ENCODE assay signal across 8 cellular contexts in genomic region chr13:48043789-48044503, GRCh38. TPM values are rescaled to one million over a fixed set of nuclear protein-coding genes. Genes with fewer than 3 reads are reported as not detected.
DNase-seq lines count a peak whose midpoint lies in the region; ATAC-seq and TF ChIP-seq lines count a peak whose summit lies in the region.

No MANE protein-coding gene starts in this region.

- H3K4me1 Mint-ChIP-seq in natural killer cell treated with Interleukin-12 subunit alpha and Interleukin-12 subunit beta and Interleukin-15 and Interleukin-18, amount 100 ng/mL, for 72 hours (ENCODE audit: low read depth in 2 of 2), result peaks cover 16 to 27% of the 10 kb centered on the region in 2 donors
- peaks cover 4 to 8% of the 10 kb centered on the region in 2 donors for H3K4me1 Mint-ChIP-seq in natural killer cell
- peaks cover 32% of the 10 kb centered on the region for H3K4me1 Mint-ChIP-seq in T-helper 2 cell treated with Interferon-gamma antibody and Interleukin-4, amounts not matched to agents 5 μg/mL and 100 μg/mL, for 36 hours (ENCODE audit: low read depth)

- H3K4me3 Mint-ChIP-seq in natural killer cell treated with Interleukin-12 subunit alpha and Interleukin-12 subunit beta and Interleukin-15 and Interleukin-18, amount 100 ng/mL, for 72 hours, result peak overlapping the region; percentile 71
- no peak overlapping the region for H3K4me3 Mint-ChIP-seq in natural killer cell
- peak overlapping the region; percentile 73 for H3K4me3 Mint-ChIP-seq in T-helper 2 cell treated with Interferon-gamma antibody and Interleukin-4, amounts not matched to agents 5 μg/mL and 100 μg/mL, for 36 hours

- no peaks in the 10 kb centered on the region for H3K9me3 Mint-ChIP-seq in natural killer cell treated with Interleukin-12 subunit alpha and Interleukin-12 subunit beta and Interleukin-15 and Interleukin-18, amount 100 ng/mL, for 72 hours
- H3K9me3 Mint-ChIP-seq in natural killer cell, result no peaks in the 10 kb centered on the region
- no peaks in the 10 kb centered on the region for H3K9me3 Mint-ChIP-seq in T-helper 2 cell treated with Interferon-gamma antibody and Interleukin-4, amounts not matched to agents 5 μg/mL and 100 μg/mL, for 36 hours

- H3K27ac ChIP-seq in transverse colon (peak overlapping the region; percentile 55 to 73 (median 64)), vagina (no peak overlapping the region)

- H3K27me3 Mint-ChIP-seq in natural killer cell treated with Interleukin-12 subunit alpha and Interleukin-12 subunit beta and Interleukin-15 and Interleukin-18, amount 100 ng/mL, for 72 hours, result no peaks in the 10 kb centered on the region
- H3K27me3 Mint-ChIP-seq in natural killer cell (ENCODE audit: low read depth in 2 of 2), result no peaks in the 10 kb centered on the region
- no peaks in the 10 kb centered on the region for H3K27me3 Mint-ChIP-seq in T-helper 2 cell treated with Interferon-gamma antibody and Interleukin-4, amounts not matched to agents 5 μg/mL and 100 μg/mL, for 36 hours (ENCODE audit: low read depth)

- peaks cover 14% of the 10 kb centered on the region for H3K36me3 Mint-ChIP-seq in natural killer cell treated with Interleukin-12 subunit alpha and Interleukin-12 subunit beta and Interleukin-15 and Interleukin-18, amount 100 ng/mL, for 72 hours
- no peaks in the 10 kb centered on the region for H3K36me3 Mint-ChIP-seq in natural killer cell
- peaks cover 48% of the 10 kb centered on the region for H3K36me3 Mint-ChIP-seq in T-helper 2 cell treated with Interferon-gamma antibody and Interleukin-4, amounts not matched to agents 5 μg/mL and 100 μg/mL, for 36 hours (ENCODE audit: low read depth)

- TF ChIP-seq POLR2A in transverse colon (IDR thresholded peaks at IDR 0.05) (no peak), vagina (IDR thresholded peaks at IDR 0.05) (no peak), erythroblast (IDR thresholded peaks at IDR 0.05; ENCODE audit: low read length) (no peak)

- DNase-seq in natural killer cell treated with Interleukin-12 subunit alpha and Interleukin-12 subunit beta and Interleukin-15 and Interleukin-18, amount 100 ng/mL, for 72 hours (ENCODE audit: low spot score), result no peak
- DNase-seq in natural killer cell (no peak), fibroblast of peridontal ligament (ENCODE audit: extremely low read depth) (peak; percentile 79), transverse colon (no peak), vagina (ENCODE audit: extremely low spot score in 2 of 2) (no peak), erythroblast (lab: John Stamatoyannopoulos, UW) (no peak), retina (no peak)
- no peak for DNase-seq in T-helper 2 cell treated with Interferon-gamma antibody and Interleukin-4, amounts not matched to agents 5 μg/mL and 100 μg/mL, for 36 hours (ENCODE audit: low spot score)

- TF ChIP-seq CTCF in natural killer cell (IDR thresholded peaks at IDR 0.05), result no peak
- TF ChIP-seq CTCF in transverse colon (IDR thresholded peaks at IDR 0.05), result no peak
- TF ChIP-seq CTCF in vagina (IDR thresholded peaks at IDR 0.05), result no peak

- no peak for TF ChIP-seq EP300 in transverse colon (IDR thresholded peaks at IDR 0.05; ENCODE audit: low read depth)

- H3K36me3 ChIP-seq in transverse colon (peaks cover 0 to 10% (median 0%) of the 10 kb centered on the region in 4 donors), vagina (peaks cover 0 to 11% of the 10 kb centered on the region in 2 donors)

- H3K4me1 ChIP-seq in transverse colon (peaks cover 0 to 53% (median 19%) of the 10 kb centered on the region in 4 donors), vagina (no peaks in the 10 kb centered on the region)

- H3K27me3 ChIP-seq in transverse colon (no peaks in the 10 kb centered on the region), vagina (no peaks in the 10 kb centered on the region)

- intact Hi-C loops in natural killer cell (cut with micrococcal nuclease), result no loop called here
- intact Hi-C loops in transverse colon (cut with DNase I; ENCODE audit: low total_unique reads), result no loop called here
- intact Hi-C loops in vagina (cut with DNase I), result no loop called here

- peak; percentile 62 to 87 for ATAC-seq in natural killer cell treated with Interleukin-12 subunit alpha and Interleukin-12 subunit beta and Interleukin-15 and Interleukin-18, amount 100 ng/mL, for 72 hours
- ATAC-seq in natural killer cell, result no peak

- peak overlapping the region; percentile 64 to 83 for H3K27ac Mint-ChIP-seq in natural killer cell treated with Interleukin-12 subunit alpha and Interleukin-12 subunit beta and Interleukin-15 and Interleukin-18, amount 100 ng/mL, for 72 hours
- peak overlapping the region in 1 of 2 donors; percentile 46 for H3K27ac Mint-ChIP-seq in natural killer cell
- peak overlapping the region; percentile 79 for H3K27ac Mint-ChIP-seq in T-helper 2 cell treated with Interferon-gamma antibody and Interleukin-4, amounts not matched to agents 5 μg/mL and 100 μg/mL, for 36 hours

- H3K4me3 ChIP-seq in transverse colon, result no peak overlapping the region
- H3K4me3 ChIP-seq in vagina, result no peak overlapping the region

- in situ Hi-C loops in transverse colon (cut with MboI; ENCODE audit: low pct_ligation_motif_present in 1 of 4, low pct_unique_long_range_greater_than_20kb in 1 of 4, low sequenced_read_pairs in 3 of 4), result no loop called here

- no peaks in the 10 kb centered on the region for H3K9me3 ChIP-seq in transverse colon
- no peaks in the 10 kb centered on the region for H3K9me3 ChIP-seq in vagina

RNA-seq across cellular contexts. Expression of gene NUDT15, which starts 6.4 kb away (rescaled TPM):
- total RNA-seq in natural killer cell treated with Interleukin-12 subunit alpha and Interleukin-12 subunit beta and Interleukin-15 and Interleukin-18, amount 100 ng/mL, for 72 hours, result 10 to 100 TPM; 16.8 to 19.4 TPM
- total RNA-seq in natural killer cell (1 to 10 TPM; 6.4 to 7.5 (median 6.5) TPM), transverse colon (10 to 100 TPM in 2 of 4 donors, 1 to 10 TPM in 1, under 1 TPM in 1; 0.40 to 16.1 (median 11.4) TPM), vagina (9.3 TPM)

RNA-seq across cellular contexts. Expression of gene SUCLA2, which starts 42.9 kb away (rescaled TPM):
- total RNA-seq in natural killer cell treated with Interleukin-12 subunit alpha and Interleukin-12 subunit beta and Interleukin-15 and Interleukin-18, amount 100 ng/mL, for 72 hours, result 10 to 100 TPM; 35.3 to 51.9 TPM
- total RNA-seq in natural killer cell (10 to 100 TPM; 28.4 to 34.3 (median 31.0) TPM), transverse colon (10 to 100 TPM; 36.8 to 50.1 (median 40.5) TPM), vagina (51.1 TPM)

RNA-seq across cellular contexts. Expression of gene MED4, which starts 51.0 kb away (rescaled TPM):
- 10 to 100 TPM; 50.2 to 56.5 TPM for total RNA-seq in natural killer cell treated with Interleukin-12 subunit alpha and Interleukin-12 subunit beta and Interleukin-15 and Interleukin-18, amount 100 ng/mL, for 72 hours
- 10 to 100 TPM; 58.2 to 59.3 (median 58.4) TPM for total RNA-seq in natural killer cell
- total RNA-seq in transverse colon, result 10 to 100 TPM; 31.4 to 39.7 (median 37.2) TPM
- 47.1 TPM for total RNA-seq in vagina

Comparison
In these comparisons a context has a peak if more than half of its experiments do, and no peak if none do; other contexts are left out.
1. ATAC-seq: peak in natural killer cell treated with Interleukin-12 subunit alpha and Interleukin-12 subunit beta and Interleukin-15 and Interleukin-18, amount 100 ng/mL, for 72 hours (2 of 2); none in natural killer cell (0 of 3).